ENCODE assay signal across 1 cellular context in genomic region chr17:50536683-50537646, GRCh38.
TF ChIP-seq lines count a peak whose summit lies in the region.

No MANE protein-coding gene starts in this region.

TF ChIP-seq in H1, 55 proteins besides CTCF, POLR2A, EP300 and RAD21:
- TF ChIP-seq JUN (IDR thresholded peaks at IDR 0.05; ENCODE audit: low read depth, low read length) (no peak), CEBPB (IDR thresholded peaks at IDR 0.05; ENCODE audit: low read depth, low read length) (no peak), KDM4A (IDR thresholded peaks at IDR 0.05; ENCODE audit: low read depth, low read length, severe bottlenecking) (no peak)
TF ChIP-seq in H1: peak in this region for 0.
